ENCODE assay signal across 13 cellular contexts in the genomic region with DNA sequence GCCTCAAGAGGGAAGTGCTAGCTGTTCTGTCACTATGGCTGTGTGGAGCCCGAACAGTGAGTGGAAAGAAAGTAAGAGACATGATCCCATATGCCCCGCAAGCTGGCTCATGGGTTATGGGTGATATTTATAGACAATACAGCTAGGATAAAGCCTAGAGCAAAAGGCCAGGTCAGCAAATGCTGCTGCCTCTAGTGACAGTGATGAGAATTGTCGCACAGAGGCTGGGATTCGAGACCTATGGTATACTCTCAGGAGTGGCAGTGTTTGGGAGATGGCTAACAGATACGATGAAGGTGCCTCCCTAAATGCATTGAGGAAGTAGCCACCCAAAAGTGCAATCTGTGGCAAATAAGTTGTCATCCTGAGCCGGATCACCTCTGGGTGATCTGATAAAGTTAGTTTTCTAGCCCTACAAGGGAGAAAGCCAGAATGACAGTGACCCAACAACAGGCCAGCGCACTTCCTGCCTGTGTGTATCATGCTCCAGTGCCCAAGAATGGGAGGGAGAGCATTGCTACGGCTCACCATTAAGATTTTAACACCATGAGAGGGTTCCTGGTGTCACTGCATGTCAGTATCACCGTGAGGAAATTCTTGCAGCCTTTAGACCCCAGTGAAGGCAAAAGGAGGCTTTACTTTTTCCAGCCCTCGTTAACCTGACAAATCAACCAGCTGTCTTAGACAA.
A peak's percentile ranks its signal among the peaks of the same experiment; 100 is the strongest.
DNase-seq lines count a peak whose midpoint lies in the region; TF ChIP-seq lines count a peak whose summit lies in the region.
"Had no signal": no experiment of that assay in that cellular context is flagged by ENCODE, and none has a peak within 500 bp of the region (broad histone marks: within the 10 kb centered on the region; RNA-seq: fewer than 3 reads in every experiment).

No MANE protein-coding gene starts in this region.

- DNase-seq in A673 (ENCODE audit: low spot score) (peak; percentile 24), ELR (ENCODE audit: low read depth) (peak; percentile 38), NB4 (ENCODE audit: low read depth) (peak; percentile 53), ecto neural progenitor cell (ENCODE audit: low spot score) (peak; percentile 47), posterior vena cava (ENCODE audit: low spot score) (no peak), GF-D8 (lab: John Stamatoyannopoulos, UW) (no peak), occipital lobe (lab: John Stamatoyannopoulos, UW) (no peak), NCI-H1436 treated with DMSO at 0.1 percent for 48 hours (lab: John Stamatoyannopoulos, UW) (no peak)
- DNase-seq: activated gamma-delta T cell, GDM1, T-helper 9 cell had no signal

- no TSS peak for BruUV-seq in A673 (replicated peaks; lab: Mats Ljungman, UMichigan)

- CTCF ChIA-PET in A673 (lab: Charles Lee): interaction anchor here (4.5 kb wide), 1 partner anchor 342 kb away, joined by 31 read pairs; no protein-coding TSS in a partner anchor

- no peak for TF ChIP-seq POLR2A in NB4 (IDR thresholded peaks at IDR 0.05; ENCODE audit: extremely low read depth, insufficient read length)

- H3K27ac ChIP-seq in A673 (ENCODE audit: low read depth, low read length, poor library complexity, severe bottlenecking): no peak overlapping the region
- H3K27ac ChIP-seq: epithelial cell of prostate had no signal

- H3K27me3 ChIP-seq in A673 (replicated peaks; ENCODE audit: insufficient read depth, low read depth, low read length, poor library complexity): no peaks in the 10 kb centered on the region

- intact Hi-C loops in A673 (cut with micrococcal nuclease; ENCODE audit: unreplicated experiment): no loop called here
- intact Hi-C loops in posterior vena cava (cut with DNase I): no loop called here

- TF ChIP-seq CTCF in A673 (conservative IDR thresholded peaks at IDR 0.05; ENCODE audit: low read depth, low read length) (peak; percentile 41), NB4 (IDR thresholded peaks at IDR 0.05; ENCODE audit: low read depth, low read length) (peak; percentile 28)

- no peaks in the 10 kb centered on the region for H3K4me1 ChIP-seq in A673 (ENCODE audit: insufficient read depth, low read length, poor library complexity, severe bottlenecking)

- H3K9me3 ChIP-seq in A673 (ENCODE audit: low read depth, low read length, poor library complexity, severe bottlenecking): no peaks in the 10 kb centered on the region

- POLR2A ChIA-PET in A673 (lab: Charles Lee; ENCODE audit: low non-redundant PET): no interaction called here

- H3K4me3 ChIP-seq in A673 (ENCODE audit: low read depth, low read length, poor library complexity, severe bottlenecking) (no peak overlapping the region), NB4 (ENCODE audit: low read depth, low read length) (no peak overlapping the region)
- H3K4me3 ChIP-seq: lung had no signal

- H3K36me3 ChIP-seq in A673 (ENCODE audit: insufficient read depth, low read length, poor library complexity, severe bottlenecking): no peaks in the 10 kb centered on the region

Comparison
In these comparisons a context has a peak if more than half of its experiments do, and no peak if none do; other contexts are left out.
1. DNase-seq: peak in A673 (single experiment), ELR (single experiment), NB4 (single experiment) and ecto neural progenitor cell (single experiment); none in posterior vena cava (single experiment), GF-D8 (single experiment), occipital lobe (single experiment) and NCI-H1436 treated with DMSO at 0.1 percent for 48 hours (single experiment).